In genomic region chr2:69754633-69755032, GRCh38 we compare ENCODE assay signal across 12 cellular contexts. TPM values are rescaled to one million over a fixed set of nuclear protein-coding genes. Genes with fewer than 3 reads are reported as not detected.
A peak's percentile ranks its signal among the peaks of the same experiment; 100 is the strongest.
DNase-seq lines count a peak whose midpoint lies in the region; ATAC-seq and TF ChIP-seq lines count a peak whose summit lies in the region.
"Had no signal": no experiment of that assay in that cellular context is flagged by ENCODE, and none has a peak within 500 bp of the region (broad histone marks: within the 10 kb centered on the region; RNA-seq: fewer than 3 reads in every experiment).

No MANE protein-coding gene starts in this region.

- H3K27me3 ChIP-seq in heart left ventricle (no peaks in the 10 kb centered on the region), upper lobe of right lung (no peaks in the 10 kb centered on the region)

- no peaks in the 10 kb centered on the region for H3K9me3 ChIP-seq in heart left ventricle
- no peaks in the 10 kb centered on the region for H3K9me3 ChIP-seq in upper lobe of right lung

- peak overlapping the region in 2 of 12 donors; percentile 3 to 27 for H3K4me3 ChIP-seq in heart left ventricle
- no peak overlapping the region for H3K4me3 ChIP-seq in upper lobe of right lung

- H3K9me3 Mint-ChIP-seq in chondrocyte (ENCODE audit: low read depth) (no peaks in the 10 kb centered on the region), natural killer cell (no peaks in the 10 kb centered on the region)
- H3K9me3 Mint-ChIP-seq: activated naive CD8-positive, alpha-beta T cell treated with anti-CD3 and anti-CD28 coated beads, Interleukin-2, amount 10 ng/mL, durations not matched to agents 7 days and 5 days had no signal

- 68 to 86% (median 69%) methylated on average over 1 of the region's 1 CpG for WGBS in heart left ventricle, 4 donors

- intact Hi-C loops in left ventricle myocardium superior (cut with micrococcal nuclease) (no loop called here), heart left ventricle (cut with DNase I) (no loop called here), natural killer cell (cut with micrococcal nuclease) (no loop called here), upper lobe of right lung (cut with DNase I) (no loop called here)

- H3K36me3 Mint-ChIP-seq in chondrocyte (ENCODE audit: low read depth) (peaks cover 3% of the 10 kb centered on the region), natural killer cell (no peaks in the 10 kb centered on the region)

- ATAC-seq in left ventricle myocardium superior, result peak; percentile 19
- no peak for ATAC-seq in heart left ventricle
- peak in 1 of 3 donors; percentile 40 for ATAC-seq in natural killer cell
- ATAC-seq in upper lobe of right lung, result no peak
- ATAC-seq in GM18519 (IDR thresholded peaks at IDR 0.05; ENCODE audit: low FRiP score, unreplicated experiment), result no peak

- H3K4me3 Mint-ChIP-seq in chondrocyte (ENCODE audit: unreplicated experiment) (no peak overlapping the region), natural killer cell (peak overlapping the region; percentile 84)
- H3K4me3 Mint-ChIP-seq: activated naive CD8-positive, alpha-beta T cell treated with anti-CD3 and anti-CD28 coated beads, Interleukin-2, amount 10 ng/mL, durations not matched to agents 7 days and 5 days had no signal

- H3K4me1 ChIP-seq in heart left ventricle (peaks cover 0 to 48% (median 10%) of the 10 kb centered on the region in 12 donors), upper lobe of right lung (peaks cover 43% of the 10 kb centered on the region)

- H3K27me3 Mint-ChIP-seq in chondrocyte (ENCODE audit: low read depth), result no peaks in the 10 kb centered on the region
- no peaks in the 10 kb centered on the region for H3K27me3 Mint-ChIP-seq in natural killer cell (ENCODE audit: low read depth in 2 of 2)
- H3K27me3 Mint-ChIP-seq: activated naive CD8-positive, alpha-beta T cell treated with anti-CD3 and anti-CD28 coated beads, Interleukin-2, amount 10 ng/mL, durations not matched to agents 7 days and 5 days had no signal

- TF ChIP-seq CTCF in heart left ventricle (IDR thresholded peaks at IDR 0.05), result no peak
- TF ChIP-seq CTCF in chondrocyte (IDR thresholded peaks at IDR 0.05), result no peak
- TF ChIP-seq CTCF in natural killer cell (IDR thresholded peaks at IDR 0.05), result no peak
- no peak for TF ChIP-seq CTCF in upper lobe of right lung (IDR thresholded peaks at IDR 0.05)

- peak overlapping the region in 4 of 12 donors; percentile 14 to 47 (median 42) for H3K27ac ChIP-seq in heart left ventricle
- peak overlapping the region; percentile 62 for H3K27ac ChIP-seq in upper lobe of right lung

- no peak for DNase-seq in left ventricle myocardium superior
- DNase-seq in heart left ventricle, result no peak
- DNase-seq in chondrocyte (ENCODE audit: low spot score), result no peak
- no peak for DNase-seq in natural killer cell
- DNase-seq in upper lobe of right lung, result no peak
- DNase-seq in 8988T, result no peak
- no peak for DNase-seq in stimulated activated CD4-positive, alpha-beta T cell treated with anti-CD3 and anti-CD28 coated beads, Interleukin-2, amount 100 ng/mL, for 24 hours
- DNase-seq: activated naive CD8-positive, alpha-beta T cell treated with anti-CD3 and anti-CD28 coated beads, Interleukin-2, amount 10 ng/mL, durations not matched to agents 7 days and 5 days; C1 segment of cervical spinal cord; NCI-H1105 treated with DMSO at 0.1 percent for 48 hours; NK-92 treated with Interleukin-12 subunit alpha and Interleukin-12 subunit beta, amount 100 ng/mL, for 24 hours had no signal

- H3K4me1 Mint-ChIP-seq in chondrocyte (ENCODE audit: low read depth) (peaks cover 44% of the 10 kb centered on the region), natural killer cell (peaks cover 47 to 55% of the 10 kb centered on the region in 2 donors)

- H3K36me3 ChIP-seq in heart left ventricle, result peaks cover 0 to 24% (median 8%) of the 10 kb centered on the region in 9 donors
- H3K36me3 ChIP-seq in upper lobe of right lung, result peaks cover 11% of the 10 kb centered on the region

- no peak for TF ChIP-seq POLR2A in heart left ventricle (IDR thresholded peaks at IDR 0.05)

- H3K27ac Mint-ChIP-seq in chondrocyte (ENCODE audit: unreplicated experiment), result peak overlapping the region; percentile 71
- peak overlapping the region; percentile 91 for H3K27ac Mint-ChIP-seq in natural killer cell
- H3K27ac Mint-ChIP-seq: activated naive CD8-positive, alpha-beta T cell treated with anti-CD3 and anti-CD28 coated beads, Interleukin-2, amount 10 ng/mL, durations not matched to agents 7 days and 5 days had no signal

RNA-seq across cellular contexts. Expression of gene ANXA4, which starts 12.7 kb away (rescaled TPM):
- total RNA-seq in left ventricle myocardium superior (24.7 TPM), heart left ventricle (10 to 100 TPM in 8 of 9 donors, 1 to 10 TPM in 1; 7.3 to 73.5 (median 22.2) TPM), chondrocyte (88.1 to 100 TPM (median 99.0 TPM) in 3 replicates), natural killer cell (10 to 100 TPM; 44.6 to 63.6 (median 55.8) TPM), upper lobe of right lung (181 TPM)
- 10 to 100 TPM; 10.3 to 16.5 TPM for polyA plus RNA-seq in heart left ventricle
